8 cellular contexts compared by ENCODE assay signal in the genomic region with DNA sequence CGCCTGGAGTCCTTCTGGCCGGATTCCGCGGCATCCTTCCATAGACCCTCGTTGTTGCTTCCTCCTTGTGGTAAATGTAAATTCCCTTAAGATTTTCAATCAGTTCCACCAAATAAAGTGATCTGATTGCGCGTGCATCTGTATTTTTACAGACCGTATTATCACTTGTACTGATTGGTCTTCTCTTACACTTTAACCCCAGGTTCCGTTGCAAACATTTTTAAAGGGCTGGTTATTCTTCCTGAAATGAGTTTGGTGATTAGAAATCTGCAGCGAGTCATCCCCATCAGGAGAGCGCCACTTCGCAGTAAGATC. TPM values are rescaled to one million over a fixed set of nuclear protein-coding genes. Genes with fewer than 3 reads are reported as not detected.
DNase-seq lines count a peak whose midpoint lies in the region; ATAC-seq and TF ChIP-seq lines count a peak whose summit lies in the region.

No MANE protein-coding gene starts in this region.

- H3K9ac ChIP-seq in H9 (ENCODE audit: extremely low read depth, insufficient read length, low read length), result peak overlapping the region; percentile 84

- no peak overlapping the region for H3K14ac ChIP-seq in H9 (ENCODE audit: insufficient read depth, low read length)

- no peak overlapping the region for H2AK5ac ChIP-seq in H9 (ENCODE audit: insufficient read length, low read length)

- no peak overlapping the region for H3K56ac ChIP-seq in H9 (ENCODE audit: insufficient read length, low read depth, low read length)

- H3K9me3 ChIP-seq in H9 (ENCODE audit: control insufficient read depth, low read depth, low read length), result no peaks in the 10 kb centered on the region
- no peaks in the 10 kb centered on the region for H3K9me3 ChIP-seq in left lung
- H3K9me3 ChIP-seq in thyroid gland, result no peaks in the 10 kb centered on the region

- no peak overlapping the region for H4K8ac ChIP-seq in H9 (replicated peaks; ENCODE audit: insufficient read length, low read depth, low read length)

- H3K4me1 ChIP-seq in H9 (ENCODE audit: insufficient read depth, low read length) (peaks cover 6% of the 10 kb centered on the region; the same call in 1 of the 2 replicates), left lung (peaks cover 36 to 63% of the 10 kb centered on the region in 2 donors), thyroid gland (peaks cover 30 to 37% of the 10 kb centered on the region in 2 donors)

- TF ChIP-seq CTCF in H9 (conservative IDR thresholded peaks at IDR 0.05), result no peak
- TF ChIP-seq CTCF in left lung (IDR thresholded peaks at IDR 0.05), result no peak
- no peak for TF ChIP-seq CTCF in thyroid gland (IDR thresholded peaks at IDR 0.05)

- H3K4me2 ChIP-seq in H9 (ENCODE audit: insufficient read depth, insufficient read length, low read length), result peak overlapping the region; percentile 66

- H2BK12ac ChIP-seq in H9 (ENCODE audit: insufficient read length, low read depth, low read length), result no peak overlapping the region

- H3K18ac ChIP-seq in H9 (ENCODE audit: insufficient read length, low read depth, low read length), result no peak overlapping the region

- H3K4me3 Mint-ChIP-seq in H9, result peak overlapping the region; percentile 86 to 88
- peak overlapping the region; percentile 98 for H3K4me3 Mint-ChIP-seq in activated naive CD8-positive, alpha-beta T cell treated with anti-CD3 and anti-CD28 coated beads, Interleukin-2, amount 10 ng/mL, durations not matched to agents 7 days and 5 days

- H3K27me3 ChIP-seq in H9 (ENCODE audit: insufficient read depth, low read length) (no peaks in the 10 kb centered on the region), left lung (no peaks in the 10 kb centered on the region), thyroid gland (no peaks in the 10 kb centered on the region)

- no peak overlapping the region for H4K5ac ChIP-seq in H9 (ENCODE audit: insufficient read length, low read depth, low read length)

- peaks cover 0 to 37% of the 10 kb centered on the region in 2 donors for H3K36me3 ChIP-seq in left lung
- H3K36me3 ChIP-seq in thyroid gland, result peaks cover 0 to 6% of the 10 kb centered on the region in 2 donors

- intact Hi-C loops in left lung (cut with DNase I) (no loop called here), thyroid gland (cut with DNase I) (loop anchor here (5.0 kb wide), 1 partner anchor 36 kb away; a partner anchor contains a TSS)

- H4K91ac ChIP-seq in H9 (ENCODE audit: insufficient read length, low read depth, low read length), result no peak overlapping the region

- no CpG with 5 or more reads among the region's 12 CpGs for WGBS in H9 (ENCODE audit: extremely low coverage, insufficient read length, low lambda C conversion rate)
- 0 to 1% methylated on average over 12 of the region's 12 CpGs for WGBS in thyroid gland, 2 donors

- H4K20me1 ChIP-seq in H9 (ENCODE audit: control insufficient read depth, insufficient read depth, insufficient read length), result no peaks in the 10 kb centered on the region

- peaks cover 29 to 41% (median 37%) of the 10 kb centered on the region in 3 experiments for H3K36me3 Mint-ChIP-seq in H9 (ENCODE audit: insufficient read depth in 1 of 3, low read depth in 3 of 3)
- peaks cover 28% of the 10 kb centered on the region for H3K36me3 Mint-ChIP-seq in activated naive CD8-positive, alpha-beta T cell treated with anti-CD3 and anti-CD28 coated beads, Interleukin-2, amount 10 ng/mL, durations not matched to agents 7 days and 5 days

- peaks cover 11% of the 10 kb centered on the region for H3K79me1 ChIP-seq in H9 (ENCODE audit: insufficient read depth, low read depth, low read length, poor library complexity, severe bottlenecking)

- in situ Hi-C loops in G401 (cut with HindIII; ENCODE audit: low sequenced_read_pairs), result no loop called here

- DNase-seq in AG08396 (ENCODE audit: low spot score) (peak; percentile 35), H9 (no peak), left lung (no peak), thyroid gland (no peak), G401 (ENCODE audit: low spot score) (no peak), NCI-H526 treated with DMSO at 0.1 percent for 48 hours (lab: John Stamatoyannopoulos, UW) (no peak)
- DNase-seq in activated naive CD8-positive, alpha-beta T cell treated with anti-CD3 and anti-CD28 coated beads, Interleukin-2, amount 10 ng/mL, durations not matched to agents 7 days and 5 days, result no peak

- peak overlapping the region; percentile 75 for H3K27ac ChIP-seq in H9 (ENCODE audit: insufficient read length, low read depth, low read length)
- peak overlapping the region; percentile 96 for H3K27ac ChIP-seq in left lung
- peak overlapping the region; percentile 86 to 93 (median 92) for H3K27ac ChIP-seq in thyroid gland

- peaks cover 41 to 49% of the 10 kb centered on the region in 2 experiments for H3K4me1 Mint-ChIP-seq in H9
- H3K4me1 Mint-ChIP-seq in activated naive CD8-positive, alpha-beta T cell treated with anti-CD3 and anti-CD28 coated beads, Interleukin-2, amount 10 ng/mL, durations not matched to agents 7 days and 5 days, result peaks cover 37% of the 10 kb centered on the region

- no peak for ATAC-seq in activated naive CD8-positive, alpha-beta T cell treated with anti-CD3 and anti-CD28 coated beads, Interleukin-2, amount 10 ng/mL, durations not matched to agents 7 days and 5 days (ENCODE audit: low read depth)
- no peak for ATAC-seq in left lung
- no peak for ATAC-seq in HG03571 (IDR thresholded peaks at IDR 0.05; ENCODE audit: unreplicated experiment)

- no peak overlapping the region for H2AFZ ChIP-seq in H9 (ENCODE audit: low read length)

- H3T11ph ChIP-seq in H9 (ENCODE audit: low read length), result no peak overlapping the region

- H3K23me2 ChIP-seq in H9 (ENCODE audit: insufficient read length, low read depth, low read length, poor library complexity, severe bottlenecking), result peaks cover 5% of the 10 kb centered on the region

- H3K27me3 Mint-ChIP-seq in H9 (ENCODE audit: low read depth), result no peaks in the 10 kb centered on the region; the same call in 1 of the 2 replicates
- no peaks in the 10 kb centered on the region for H3K27me3 Mint-ChIP-seq in activated naive CD8-positive, alpha-beta T cell treated with anti-CD3 and anti-CD28 coated beads, Interleukin-2, amount 10 ng/mL, durations not matched to agents 7 days and 5 days

- H3K27ac Mint-ChIP-seq in H9, result peak overlapping the region; percentile 86 to 96 (median 95)
- peak overlapping the region; percentile 97 for H3K27ac Mint-ChIP-seq in activated naive CD8-positive, alpha-beta T cell treated with anti-CD3 and anti-CD28 coated beads, Interleukin-2, amount 10 ng/mL, durations not matched to agents 7 days and 5 days

- no peaks in the 10 kb centered on the region; a peak in 1 of 5 replicates for H3K9me3 Mint-ChIP-seq in H9
- H3K9me3 Mint-ChIP-seq in activated naive CD8-positive, alpha-beta T cell treated with anti-CD3 and anti-CD28 coated beads, Interleukin-2, amount 10 ng/mL, durations not matched to agents 7 days and 5 days, result peaks cover 2% of the 10 kb centered on the region

- H3K4me3 ChIP-seq in left lung (peak overlapping the region; percentile 75 to 84), thyroid gland (replicated peaks in 1 of 3) (peak overlapping the region; percentile 79 to 91 (median 81))

- H2BK20ac ChIP-seq in H9 (ENCODE audit: low read depth, low read length, poor library complexity, severe bottlenecking), result no peak overlapping the region

- H3K4ac ChIP-seq in H9 (ENCODE audit: low read depth, low read length), result no peak overlapping the region

- no peak overlapping the region for H3K23ac ChIP-seq in H9 (ENCODE audit: insufficient read length, low read depth, low read length)

- POLR2A ChIA-PET in activated naive CD8-positive, alpha-beta T cell treated with anti-CD3 and anti-CD28 coated beads, Interleukin-2, amount 10 ng/mL, durations not matched to agents 7 days and 5 days (lab: Charles Lee), result no interaction called here

- H3K79me2 ChIP-seq in H9 (ENCODE audit: insufficient read depth, low read length), result peaks cover 20% of the 10 kb centered on the region; the same call in 1 of the 2 replicates

- no peak overlapping the region for H2BK15ac ChIP-seq in H9 (ENCODE audit: low read depth, low read length)

- no peak for TF ChIP-seq POLR2A in thyroid gland (IDR thresholded peaks at IDR 0.05)

- no peak overlapping the region for H2BK5ac ChIP-seq in H9 (ENCODE audit: insufficient read length, low read length)

- no peak overlapping the region for H2BK120ac ChIP-seq in H9 (ENCODE audit: low read depth, low read length, poor library complexity, severe bottlenecking)

RNA-seq across cellular contexts. Expression of a gene that starts 0.5 kb away (rescaled TPM):
- total RNA-seq in H9 (2021) (26.2 and 26.5 TPM in 2 replicates), left lung (10 to 100 TPM in 1 of 2 donors, 1 to 10 TPM in 1; 6.1 to 12.6 TPM), thyroid gland (10 to 100 TPM; 12.6 to 25.4 (median 21.0) TPM)
- total RNA-seq in activated naive CD8-positive, alpha-beta T cell treated with anti-CD3 and anti-CD28 coated beads, Interleukin-2, amount 10 ng/mL, durations not matched to agents 7 days and 5 days, result 10 to 100 TPM in 1 of 2 experiments, 1 to 10 TPM in 1; 9.6 to 10.7 TPM
- 29.0 and 52.6 TPM in 2 replicates for total RNA-seq in G401 (2014; rRNA removed; shearing (Covaris generic))

RNA-seq across cellular contexts. Expression of a gene that starts 1.2 kb away (rescaled TPM):
- total RNA-seq in H9 (2021) (113 and 124 TPM in 2 replicates), left lung (10 to 100 TPM; 77.4 to 91.5 TPM), thyroid gland (100 to 1,000 TPM in 1 of 4 donors, 10 to 100 TPM in 3; 65.7 to 116 (median 81.0) TPM)
- total RNA-seq in activated naive CD8-positive, alpha-beta T cell treated with anti-CD3 and anti-CD28 coated beads, Interleukin-2, amount 10 ng/mL, durations not matched to agents 7 days and 5 days, result 100 to 1,000 TPM; 130 to 150 TPM
- 102 and 127 TPM in 2 replicates for total RNA-seq in G401 (2014; rRNA removed; shearing (Covaris generic))

RNA-seq across cellular contexts. Expression of a gene that starts 37.0 kb away (rescaled TPM):
- 17.2 and 19.1 TPM in 2 replicates for total RNA-seq in H9 (2021)
- 10 to 100 TPM; 50.1 to 53.9 TPM for total RNA-seq in activated naive CD8-positive, alpha-beta T cell treated with anti-CD3 and anti-CD28 coated beads, Interleukin-2, amount 10 ng/mL, durations not matched to agents 7 days and 5 days
- total RNA-seq in left lung, result 1 to 10 TPM; 5.8 to 6.4 TPM
- total RNA-seq in thyroid gland, result 1 to 10 TPM in 3 of 4 donors, under 1 TPM in 1; 0.89 to 2.2 (median 1.7) TPM
- total RNA-seq in G401 (2014; rRNA removed; shearing (Covaris generic)), result 7.9 and 8.2 TPM in 2 replicates

RNA-seq across cellular contexts. Expression of a gene that starts 37.3 kb away (rescaled TPM):
- total RNA-seq in H9 (2021) (39.6 and 40.6 TPM in 2 replicates), left lung (10 to 100 TPM; 25.7 to 33.1 TPM), thyroid gland (10 to 100 TPM; 23.9 to 36.6 (median 33.2) TPM)
- 10 to 100 TPM; 85.4 to 86.1 TPM for total RNA-seq in activated naive CD8-positive, alpha-beta T cell treated with anti-CD3 and anti-CD28 coated beads, Interleukin-2, amount 10 ng/mL, durations not matched to agents 7 days and 5 days
- 14.3 and 33.5 TPM in 2 replicates for total RNA-seq in G401 (2014; rRNA removed; shearing (Covaris generic))

RNA-seq across cellular contexts. Expression of a gene that starts 58.1 kb away (rescaled TPM):
- total RNA-seq in H9 (2021), result 68.7 and 69.2 TPM in 2 replicates
- total RNA-seq in activated naive CD8-positive, alpha-beta T cell treated with anti-CD3 and anti-CD28 coated beads, Interleukin-2, amount 10 ng/mL, durations not matched to agents 7 days and 5 days, result 10 to 100 TPM; 57.6 to 66.7 TPM
- 100 to 1,000 TPM in 1 of 2 donors, 10 to 100 TPM in 1; 80.7 to 184 TPM for total RNA-seq in left lung
- 10 to 100 TPM; 31.4 to 57.7 (median 42.0) TPM for total RNA-seq in thyroid gland
- 59.4 and 66.8 TPM in 2 replicates for total RNA-seq in G401 (2014; rRNA removed; shearing (Covaris generic))
